Comparison of ENCODE assay signal across 10 cellular contexts in the genomic region with DNA sequence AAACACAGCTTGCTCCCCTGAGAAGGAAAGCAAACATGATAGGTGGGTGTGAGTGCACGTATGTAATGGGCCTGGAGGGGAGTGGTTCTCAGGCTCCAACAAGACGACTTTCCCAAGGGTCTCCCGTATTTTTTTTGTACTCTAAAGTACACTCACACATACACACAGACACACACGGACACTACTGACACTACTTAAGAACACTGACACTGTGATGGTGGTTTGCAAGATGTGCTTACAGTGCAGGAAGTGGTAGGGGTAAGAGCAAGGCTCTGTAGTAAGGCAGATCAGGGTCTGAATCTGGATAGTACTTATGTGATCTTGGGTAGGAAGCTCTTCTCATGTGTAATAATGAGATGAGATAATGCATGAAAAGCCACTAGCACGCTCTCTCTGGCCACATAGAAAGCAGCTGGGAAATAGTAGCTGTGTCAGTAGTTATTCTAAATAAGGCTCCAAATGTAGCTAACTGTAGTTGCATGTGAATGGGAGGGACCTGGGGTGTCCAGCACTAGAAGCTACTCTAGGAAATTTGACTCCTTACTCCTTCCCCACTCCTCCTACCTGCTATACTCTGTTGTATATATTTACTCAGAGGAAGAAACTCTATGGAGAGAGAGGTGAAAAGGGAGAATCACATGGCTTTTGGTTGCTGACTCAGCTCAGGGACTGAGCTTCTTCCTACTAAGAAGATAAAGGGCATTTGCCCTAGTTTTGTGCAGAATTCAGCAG. TPM values are rescaled to one million over a fixed set of nuclear protein-coding genes. Genes with fewer than 3 reads are reported as not detected.
A peak's percentile ranks its signal among the peaks of the same experiment; 100 is the strongest.
DNase-seq lines count a peak whose midpoint lies in the region; ATAC-seq, FAIRE-seq and TF ChIP-seq lines count a peak whose summit lies in the region.
"Had no signal": no experiment of that assay in that cellular context is flagged by ENCODE, and none has a peak within 500 bp of the region (broad histone marks: within the 10 kb centered on the region; RNA-seq: fewer than 3 reads in every experiment).

No MANE protein-coding gene starts in this region.

- no peaks in the 10 kb centered on the region for H3K27me3 ChIP-seq in small intestine (ENCODE audit: control insufficient read depth in 2 of 2, insufficient read depth in 2 of 2, low read length in 2 of 2)
- peaks cover 12% of the 10 kb centered on the region for H3K27me3 ChIP-seq in BE2C

- peaks cover 30% of the 10 kb centered on the region for H3K4me1 Mint-ChIP-seq in activated CD4-positive, alpha-beta T cell treated with anti-CD3 and anti-CD28 coated beads, Interleukin-2, amount 10 ng/mL, durations not matched to agents 7 days and 5 days
- H3K4me1 Mint-ChIP-seq in central memory CD8-positive, alpha-beta T cell, result peaks cover 16% of the 10 kb centered on the region

- peak; percentile 99 for ATAC-seq in central memory CD8-positive, alpha-beta T cell (replicated peaks; ENCODE audit: extremely low read depth, poor library complexity, severe bottlenecking)
- no peak for ATAC-seq in HG03139 (IDR thresholded peaks at IDR 0.05; ENCODE audit: unreplicated experiment)

- H3K4me3 ChIP-seq in small intestine (ENCODE audit: low read depth in 1 of 2, low read length in 2 of 2) (no peak overlapping the region), BE2C (ENCODE audit: low read depth, low read length) (no peak overlapping the region), kidney (ENCODE audit: low read length in 2 of 2) (no peak overlapping the region)

- H3K36me3 Mint-ChIP-seq in activated CD4-positive, alpha-beta T cell treated with anti-CD3 and anti-CD28 coated beads, Interleukin-2, amount 10 ng/mL, durations not matched to agents 7 days and 5 days (ENCODE audit: low read depth), result peaks cover 2% of the 10 kb centered on the region
- peaks cover 4% of the 10 kb centered on the region for H3K36me3 Mint-ChIP-seq in central memory CD8-positive, alpha-beta T cell (ENCODE audit: insufficient read depth)

- peaks cover 3% of the 10 kb centered on the region for H3K27me3 Mint-ChIP-seq in activated CD4-positive, alpha-beta T cell treated with anti-CD3 and anti-CD28 coated beads, Interleukin-2, amount 10 ng/mL, durations not matched to agents 7 days and 5 days
- no peaks in the 10 kb centered on the region for H3K27me3 Mint-ChIP-seq in central memory CD8-positive, alpha-beta T cell

- H3K36me3 ChIP-seq in small intestine (ENCODE audit: control insufficient read depth in 2 of 2, insufficient read depth in 2 of 2, low read length in 2 of 2), result no peaks in the 10 kb centered on the region
- no peaks in the 10 kb centered on the region for H3K36me3 ChIP-seq in BE2C
- H3K36me3 ChIP-seq in kidney (ENCODE audit: control insufficient read depth in 1 of 2, insufficient read depth in 2 of 2, low read length in 2 of 2), result no peaks in the 10 kb centered on the region

- no peaks in the 10 kb centered on the region for H3K9me3 Mint-ChIP-seq in activated CD4-positive, alpha-beta T cell treated with anti-CD3 and anti-CD28 coated beads, Interleukin-2, amount 10 ng/mL, durations not matched to agents 7 days and 5 days
- no peaks in the 10 kb centered on the region for H3K9me3 Mint-ChIP-seq in central memory CD8-positive, alpha-beta T cell

- H3K9me3 ChIP-seq in small intestine (ENCODE audit: control insufficient read depth, low read depth) (no peaks in the 10 kb centered on the region), BE2C (no peaks in the 10 kb centered on the region), kidney (ENCODE audit: control insufficient read depth in 1 of 2, low read length in 2 of 2) (no peaks in the 10 kb centered on the region)

- TF ChIP-seq CTCF in BE2C (IDR thresholded peaks at IDR 0.05; ENCODE audit: low read depth, low read length) (no peak), kidney (IDR thresholded peaks at IDR 0.05; ENCODE audit: borderline replicate concordance, extremely low read depth, insufficient read depth) (no peak)

- FAIRE-seq in small intestine (lab: Jason Lieb, UNC) (no peak), kidney (lab: Jason Lieb, UNC) (no peak)

- H3K27ac Mint-ChIP-seq in activated CD4-positive, alpha-beta T cell treated with anti-CD3 and anti-CD28 coated beads, Interleukin-2, amount 10 ng/mL, durations not matched to agents 7 days and 5 days, result peak overlapping the region; percentile 87
- H3K27ac Mint-ChIP-seq in central memory CD8-positive, alpha-beta T cell (ENCODE audit: low read depth), result peak overlapping the region; percentile 7

- 55 to 73% (median 67%) methylated on average over 5 of the region's 5 CpGs for WGBS in small intestine, 3 donors

- H3K27ac ChIP-seq in small intestine (ENCODE audit: low read depth in 1 of 2, low read length in 1 of 2) (peak overlapping the region; percentile 8 to 71), kidney (ENCODE audit: low read depth in 2 of 2, low read length in 2 of 2) (no peak overlapping the region)

- CTCF ChIA-PET in activated CD4-positive, alpha-beta T cell treated with anti-CD3 and anti-CD28 coated beads, Interleukin-2, amount 10 ng/mL, durations not matched to agents 7 days and 5 days (lab: Charles Lee), result interaction anchor here (0.9 to 1.9 kb wide), 7 partner anchors 11 to 303 kb away, joined by 3 to 7 read pairs (median 4); no protein-coding TSS in a partner anchor

- intact Hi-C loops in kidney (cut with DNase I), result no loop called here

- no peak overlapping the region for H3K9ac ChIP-seq in kidney (ENCODE audit: low read length in 2 of 2)

- peak; percentile 58 for DNase-seq in activated CD4-positive, alpha-beta T cell treated with anti-CD3 and anti-CD28 coated beads, Interleukin-2, amount 10 ng/mL, durations not matched to agents 7 days and 5 days
- no peak for DNase-seq in activated CD4-positive, alpha-beta T cell treated with anti-CD3 and anti-CD28 coated beads, Interleukin-2, amount 50 U/mL, for 1 hour
- DNase-seq in NCI-H2029 treated with DMSO at 0.1 percent for 48 hours (lab: John Stamatoyannopoulos, UW) (peak; percentile 15), small intestine (peak; percentile 58), BE2C (no peak), kidney (no peak)
- no peak for DNase-seq in central memory CD8-positive, alpha-beta T cell (ENCODE audit: low spot score in 2 of 2)
- DNase-seq: NCI-H2227 treated with DMSO at 0.1 percent for 48 hours; stimulated activated CD4-positive, alpha-beta T cell treated with anti-CD3 and anti-CD28 coated beads, Interleukin-15, amount 100 ng/mL, for 24 hours had no signal

- H3K4me1 ChIP-seq in small intestine (ENCODE audit: control insufficient read depth in 2 of 2, insufficient read depth in 1 of 2, low read depth in 1 of 2, low read length in 1 of 2) (no peaks in the 10 kb centered on the region), BE2C (no peaks in the 10 kb centered on the region), kidney (ENCODE audit: control insufficient read depth in 1 of 2, insufficient read depth in 1 of 2, low read depth in 1 of 2, low read length in 2 of 2) (no peaks in the 10 kb centered on the region)

- POLR2A ChIA-PET in activated CD4-positive, alpha-beta T cell treated with anti-CD3 and anti-CD28 coated beads, Interleukin-2, amount 10 ng/mL, durations not matched to agents 7 days and 5 days (lab: Charles Lee), result interaction anchor here (0.5 to 1.2 kb wide), 2 partner anchors 36 to 203 kb away, joined by 4 to 5 read pairs; a partner anchor contains a TSS

- peak overlapping the region; percentile 12 for H3K4me3 Mint-ChIP-seq in activated CD4-positive, alpha-beta T cell treated with anti-CD3 and anti-CD28 coated beads, Interleukin-2, amount 10 ng/mL, durations not matched to agents 7 days and 5 days
- no peak overlapping the region for H3K4me3 Mint-ChIP-seq in central memory CD8-positive, alpha-beta T cell

RNA-seq across cellular contexts. Expression of a gene that starts 8.4 kb away (rescaled TPM):
- total RNA-seq in activated CD4-positive, alpha-beta T cell treated with anti-CD3 and anti-CD28 coated beads, Interleukin-2, amount 10 ng/mL, durations not matched to agents 7 days and 5 days, result 10 to 100 TPM; 17.6 to 19.1 TPM
- polyA plus RNA-seq in small intestine (1 to 10 TPM; 1.8 to 3.9 (median 2.7) TPM), kidney (ENCODE audit: insufficient read depth, low read depth, low replicate concordance) (3.1 TPM)
- polyA plus RNA-seq in BE2C (2012; ENCODE audit: insufficient read depth, insufficient read length, low read depth), result 5.6 TPM
- total RNA-seq in kidney, result 12.0 TPM

RNA-seq across cellular contexts. Expression of a gene that starts 35.8 kb away (rescaled TPM):
- total RNA-seq in activated CD4-positive, alpha-beta T cell treated with anti-CD3 and anti-CD28 coated beads, Interleukin-2, amount 10 ng/mL, durations not matched to agents 7 days and 5 days, result 10 to 100 TPM; 93.1 to 98.3 TPM
- polyA plus RNA-seq in small intestine (100 to 1,000 TPM in 2 of 3 donors, 10 to 100 TPM in 1; 48.0 to 316 (median 202) TPM), kidney (ENCODE audit: insufficient read depth, low read depth, low replicate concordance) (13.7 TPM)
- polyA plus RNA-seq in BE2C (2012; ENCODE audit: insufficient read depth, insufficient read length, low read depth), result 80.8 TPM
- total RNA-seq in kidney, result 38.7 TPM

RNA-seq across cellular contexts. Expression of a gene that starts 50.8 kb away (rescaled TPM):
- 10 to 100 TPM; 13.0 to 14.0 TPM for total RNA-seq in activated CD4-positive, alpha-beta T cell treated with anti-CD3 and anti-CD28 coated beads, Interleukin-2, amount 10 ng/mL, durations not matched to agents 7 days and 5 days
- 10 to 100 TPM; 14.3 to 19.5 (median 17.1) TPM for polyA plus RNA-seq in small intestine
- polyA plus RNA-seq in BE2C (2012; ENCODE audit: insufficient read depth, insufficient read length, low read depth), result 18.5 TPM
- 17.4 TPM for total RNA-seq in kidney
- 14.7 TPM for polyA plus RNA-seq in kidney (ENCODE audit: insufficient read depth, low read depth, low replicate concordance)

RNA-seq across cellular contexts. Expression of a gene that starts 50.9 kb away (rescaled TPM):
- under 1 TPM; 0.17 to 0.22 TPM for total RNA-seq in activated CD4-positive, alpha-beta T cell treated with anti-CD3 and anti-CD28 coated beads, Interleukin-2, amount 10 ng/mL, durations not matched to agents 7 days and 5 days
- polyA plus RNA-seq in small intestine (under 1 TPM in 2 of 3 donors, not detected in 1; 0.22 to 0.76 TPM), kidney (ENCODE audit: insufficient read depth, low read depth, low replicate concordance) (6.0 TPM)
- polyA plus RNA-seq in BE2C (2012; ENCODE audit: insufficient read depth, insufficient read length, low read depth), result 0.48 TPM
- 8.4 TPM for total RNA-seq in kidney

Comparison
In these comparisons a context has a peak if more than half of its experiments do, and no peak if none do; other contexts are left out.
1. DNase-seq: peak in activated CD4-positive, alpha-beta T cell treated with anti-CD3 and anti-CD28 coated beads, Interleukin-2, amount 10 ng/mL, durations not matched to agents 7 days and 5 days (single experiment), NCI-H2029 treated with DMSO at 0.1 percent for 48 hours (single experiment) and small intestine (single experiment); none in activated CD4-positive, alpha-beta T cell treated with anti-CD3 and anti-CD28 coated beads, Interleukin-2, amount 50 U/mL, for 1 hour (single experiment), central memory CD8-positive, alpha-beta T cell (0 of 2), BE2C (single experiment) and kidney (single experiment).
2. H3K27ac ChIP-seq: peak in small intestine (2 of 2); none in kidney (0 of 2).